Comparison of ENCODE assay signal across 13 cellular contexts in genomic region chr10:89122431-89123066, GRCh38.
DNase-seq lines count a peak whose midpoint lies in the region; ATAC-seq and TF ChIP-seq lines count a peak whose summit lies in the region.
"Had no signal": no experiment of that assay in that cellular context is flagged by ENCODE, and none has a peak within 500 bp of the region (broad histone marks: within the 10 kb centered on the region; RNA-seq: fewer than 3 reads in every experiment).

No MANE protein-coding gene starts in this region.

- CTCF ChIA-PET in activated naive CD4-positive, alpha-beta T cell treated with anti-CD3 and anti-CD28 coated beads for 36 hours (lab: Charles Lee) = no interaction called here

- intact Hi-C loops in dendritic cell treated with granulocyte-macrophage colony-stimulating factor and Interleukin-4, amounts not matched to agents 40 ng/mL and 50 ng/mL, for 4 days (cut with micrococcal nuclease) = loop anchor here (1.0 to 10.0 kb wide), 3 partner anchors 36 to 90 kb away; partner anchors contain the start of gene CH25H
- intact Hi-C loops in activated naive CD4-positive, alpha-beta T cell treated with anti-CD3 and anti-CD28 coated beads for 36 hours (cut with micrococcal nuclease) = no loop called here

- DNase-seq in AG10803 (ENCODE audit: low read depth) (peak; percentile 20), LHCN-M2 (ENCODE audit: low read depth) (peak; percentile 12), lung microvascular endothelial cell (ENCODE audit: low read depth in 2 of 2) (peak; percentile 81 to 86), type B pancreatic cell (ENCODE audit: extremely low spot score, unreplicated experiment) (no peak)
- no peak for DNase-seq in NK-92 treated with Interleukin-12 subunit alpha and Interleukin-12 subunit beta, amount 100 ng/mL, for 24 hours (lab: John Stamatoyannopoulos, UW)
- DNase-seq in activated naive CD4-positive, alpha-beta T cell treated with anti-CD3 and anti-CD28 coated beads for 36 hours = no peak
- DNase-seq: midbrain, NCI-H526 treated with DMSO at 0.1 percent for 48 hours, spleen, T-helper 2 cell had no signal

- peaks cover 53% of the 10 kb centered on the region for H3K4me1 Mint-ChIP-seq in dendritic cell treated with granulocyte-macrophage colony-stimulating factor and Interleukin-4, amounts not matched to agents 40 ng/mL and 50 ng/mL, for 4 days (ENCODE audit: low read depth)
- no peaks in the 10 kb centered on the region for H3K4me1 Mint-ChIP-seq in type B pancreatic cell (ENCODE audit: unreplicated experiment)
- no peaks in the 10 kb centered on the region for H3K4me1 Mint-ChIP-seq in activated naive CD4-positive, alpha-beta T cell treated with anti-CD3 and anti-CD28 coated beads for 36 hours (ENCODE audit: low read depth)

- peak overlapping the region; percentile 93 for H3K27ac Mint-ChIP-seq in dendritic cell treated with granulocyte-macrophage colony-stimulating factor and Interleukin-4, amounts not matched to agents 40 ng/mL and 50 ng/mL, for 4 days
- no peak overlapping the region for H3K27ac Mint-ChIP-seq in type B pancreatic cell
- H3K27ac Mint-ChIP-seq in activated naive CD4-positive, alpha-beta T cell treated with anti-CD3 and anti-CD28 coated beads for 36 hours = no peak overlapping the region

- H3K4me3 ChIP-seq in AG10803 (ENCODE audit: low read length) = no peak overlapping the region
- H3K4me3 ChIP-seq: BLaER1, spleen had no signal

- no peak for ATAC-seq in GM18861 (IDR thresholded peaks at IDR 0.05; ENCODE audit: unreplicated experiment)

- H3K9me3 Mint-ChIP-seq in dendritic cell treated with granulocyte-macrophage colony-stimulating factor and Interleukin-4, amounts not matched to agents 40 ng/mL and 50 ng/mL, for 4 days = no peaks in the 10 kb centered on the region
- H3K9me3 Mint-ChIP-seq in type B pancreatic cell = no peaks in the 10 kb centered on the region
- H3K9me3 Mint-ChIP-seq in activated naive CD4-positive, alpha-beta T cell treated with anti-CD3 and anti-CD28 coated beads for 36 hours = no peaks in the 10 kb centered on the region

- H3K27me3 Mint-ChIP-seq in dendritic cell treated with granulocyte-macrophage colony-stimulating factor and Interleukin-4, amounts not matched to agents 40 ng/mL and 50 ng/mL, for 4 days = peaks cover 5% of the 10 kb centered on the region
- H3K27me3 Mint-ChIP-seq in type B pancreatic cell = no peaks in the 10 kb centered on the region
- peaks cover 18% of the 10 kb centered on the region for H3K27me3 Mint-ChIP-seq in activated naive CD4-positive, alpha-beta T cell treated with anti-CD3 and anti-CD28 coated beads for 36 hours (ENCODE audit: low read depth)

- no peaks in the 10 kb centered on the region for H3K36me3 Mint-ChIP-seq in dendritic cell treated with granulocyte-macrophage colony-stimulating factor and Interleukin-4, amounts not matched to agents 40 ng/mL and 50 ng/mL, for 4 days (ENCODE audit: low read depth)
- H3K36me3 Mint-ChIP-seq in type B pancreatic cell = no peaks in the 10 kb centered on the region
- H3K36me3 Mint-ChIP-seq in activated naive CD4-positive, alpha-beta T cell treated with anti-CD3 and anti-CD28 coated beads for 36 hours (ENCODE audit: low read depth) = no peaks in the 10 kb centered on the region

- no peak overlapping the region for H3K4me3 Mint-ChIP-seq in dendritic cell treated with granulocyte-macrophage colony-stimulating factor and Interleukin-4, amounts not matched to agents 40 ng/mL and 50 ng/mL, for 4 days
- H3K4me3 Mint-ChIP-seq in type B pancreatic cell = no peak overlapping the region
- H3K4me3 Mint-ChIP-seq in activated naive CD4-positive, alpha-beta T cell treated with anti-CD3 and anti-CD28 coated beads for 36 hours = no peak overlapping the region

- TF ChIP-seq CTCF in AG10803 (conservative IDR thresholded peaks at IDR 0.05; ENCODE audit: low read length) (no peak), type B pancreatic cell (conservative IDR thresholded peaks at IDR 0.05) (no peak)

Comparison
In these comparisons a context has a peak if more than half of its experiments do, and no peak if none do; other contexts are left out.
1. DNase-seq: peak in AG10803 (single experiment), LHCN-M2 (single experiment) and lung microvascular endothelial cell (2 of 2); none in type B pancreatic cell (single experiment), NK-92 treated with Interleukin-12 subunit alpha and Interleukin-12 subunit beta, amount 100 ng/mL, for 24 hours (single experiment) and activated naive CD4-positive, alpha-beta T cell treated with anti-CD3 and anti-CD28 coated beads for 36 hours (single experiment).